8 cellular contexts compared by ENCODE assay signal in genomic region chr7:100407285-100408180, GRCh38. TPM values are rescaled to one million over a fixed set of nuclear protein-coding genes. Genes with fewer than 3 reads are reported as not detected.
DNase-seq lines count a peak whose midpoint lies in the region; ATAC-seq and TF ChIP-seq lines count a peak whose summit lies in the region.

No MANE protein-coding gene starts in this region.

- TF ChIP-seq POLR2A in gastroesophageal sphincter (IDR thresholded peaks at IDR 0.05) = no peak

- H3K27me3 Mint-ChIP-seq in activated T-cell treated with anti-CD3 and anti-CD28 coated beads, Interleukin-2, amount 50 U/mL, for 72 hours (ENCODE audit: low read depth) = no peaks in the 10 kb centered on the region

- H3K4me3 Mint-ChIP-seq in activated T-cell treated with anti-CD3 and anti-CD28 coated beads, Interleukin-2, amount 50 U/mL, for 72 hours = no peak overlapping the region

- H3K9me3 ChIP-seq in gastroesophageal sphincter = no peaks in the 10 kb centered on the region
- no peaks in the 10 kb centered on the region for H3K9me3 ChIP-seq in psoas muscle

- H3K4me1 ChIP-seq in gastroesophageal sphincter (no peaks in the 10 kb centered on the region), psoas muscle (no peaks in the 10 kb centered on the region)

- H3K27ac Mint-ChIP-seq in activated T-cell treated with anti-CD3 and anti-CD28 coated beads, Interleukin-2, amount 50 U/mL, for 72 hours = no peak overlapping the region

- ATAC-seq in HG02759 (IDR thresholded peaks at IDR 0.05; ENCODE audit: unreplicated experiment) (peak; percentile 57), gastroesophageal sphincter (peak; percentile 82), psoas muscle (peak; percentile 51 to 73 (median 56))
- peak; percentile 81 to 83 for ATAC-seq in activated T-cell treated with anti-CD3 and anti-CD28 coated beads, Interleukin-2, amount 50 U/mL, for 72 hours (replicated peaks in 1 of 2)

- H3K27ac ChIP-seq in gastroesophageal sphincter = no peak overlapping the region
- H3K27ac ChIP-seq in psoas muscle = no peak overlapping the region

- intact Hi-C loops in psoas muscle (cut with DNase I) = loop anchor here in 1 of 2 donors (2.0 kb wide), 1 partner anchor 61 kb away; no protein-coding TSS in a partner anchor

- H3K27me3 ChIP-seq in gastroesophageal sphincter = no peaks in the 10 kb centered on the region
- H3K27me3 ChIP-seq in psoas muscle (ENCODE audit: insufficient read depth in 3 of 3, low read length in 2 of 3) = no peaks in the 10 kb centered on the region

- H3K36me3 ChIP-seq in gastroesophageal sphincter = peaks cover 0 to 9% of the 10 kb centered on the region in 2 donors
- H3K36me3 ChIP-seq in psoas muscle (ENCODE audit: insufficient read depth in 1 of 2, low read depth in 1 of 2) = peaks cover 0 to 7% of the 10 kb centered on the region in 2 donors

- H3K9me3 Mint-ChIP-seq in activated T-cell treated with anti-CD3 and anti-CD28 coated beads, Interleukin-2, amount 50 U/mL, for 72 hours = no peaks in the 10 kb centered on the region

- H3K4me1 Mint-ChIP-seq in activated T-cell treated with anti-CD3 and anti-CD28 coated beads, Interleukin-2, amount 50 U/mL, for 72 hours (ENCODE audit: low read depth) = no peaks in the 10 kb centered on the region

- H3K36me3 Mint-ChIP-seq in activated T-cell treated with anti-CD3 and anti-CD28 coated beads, Interleukin-2, amount 50 U/mL, for 72 hours (ENCODE audit: insufficient read depth in 2 of 2) = no peaks in the 10 kb centered on the region

- TF ChIP-seq EP300 in gastroesophageal sphincter (IDR thresholded peaks at IDR 0.05) = no peak

- 25 to 34% methylated on average over 5 to 10 of the region's 12 CpGs for WGBS in gastroesophageal sphincter (ENCODE audit: low coverage in 1 of 2), 2 donors
- WGBS in psoas muscle, 3 donors = 43 to 57% (median 44%) methylated on average over 12 of the region's 12 CpGs

- TF ChIP-seq CTCF in gastroesophageal sphincter (IDR thresholded peaks at IDR 0.05) = peak; percentile 33 to 60 (median 52)
- TF ChIP-seq CTCF in psoas muscle (IDR thresholded peaks at IDR 0.05) = peak; percentile 41

- DNase-seq in NCI-H1417 (lab: John Stamatoyannopoulos, UW) (peak in 2 of 3 experiments; percentile 21 to 72), NCI-H1417 treated with DMSO at 0.1 percent for 48 hours (lab: John Stamatoyannopoulos, UW) (no peak), NCI-H82 treated with DMSO at 0.1 percent for 48 hours (lab: John Stamatoyannopoulos, UW; ENCODE audit: unreplicated experiment) (peak; percentile 58), psoas muscle (no peak), NCI-H1048 (lab: John Stamatoyannopoulos, UW) (no peak)
- DNase-seq in activated T-cell treated with anti-CD3 and anti-CD28 coated beads, Interleukin-2, amount 50 U/mL, for 72 hours = peak; percentile 44 to 54

- H3K4me3 ChIP-seq in gastroesophageal sphincter (no peak overlapping the region), psoas muscle (no peak overlapping the region)

RNA-seq across cellular contexts. Expression of gene ZCWPW1, which starts 21.0 kb away (rescaled TPM):
- total RNA-seq in activated T-cell treated with anti-CD3 and anti-CD28 coated beads, Interleukin-2, amount 50 U/mL, for 72 hours = 1 to 10 TPM; 5.9 to 6.5 TPM
- 1 to 10 TPM; 4.9 to 8.2 (median 5.8) TPM for total RNA-seq in gastroesophageal sphincter
- 1 to 10 TPM; 3.5 to 5.6 (median 3.7) TPM for total RNA-seq in psoas muscle
- polyA plus RNA-seq in psoas muscle = 10 to 100 TPM in 1 of 3 donors, 1 to 10 TPM in 2; 5.5 to 13.2 (median 5.9) TPM

RNA-seq across cellular contexts. Expression of gene MEPCE, which starts 22.1 kb away (rescaled TPM):
- 10 to 100 TPM; 61.0 to 66.7 TPM for total RNA-seq in activated T-cell treated with anti-CD3 and anti-CD28 coated beads, Interleukin-2, amount 50 U/mL, for 72 hours
- 10 to 100 TPM; 27.9 to 34.2 (median 30.8) TPM for total RNA-seq in gastroesophageal sphincter
- 10 to 100 TPM; 27.2 to 41.5 (median 36.9) TPM for total RNA-seq in psoas muscle
- 10 to 100 TPM; 28.7 to 40.5 (median 29.5) TPM for polyA plus RNA-seq in psoas muscle

RNA-seq across cellular contexts. Expression of gene PPP1R35, which starts 28.8 kb away (rescaled TPM):
- 10 to 100 TPM; 59.0 to 68.8 TPM for total RNA-seq in activated T-cell treated with anti-CD3 and anti-CD28 coated beads, Interleukin-2, amount 50 U/mL, for 72 hours
- total RNA-seq in gastroesophageal sphincter = 10 to 100 TPM; 19.9 to 26.3 (median 20.7) TPM
- 10 to 100 TPM in 3 of 4 donors, 1 to 10 TPM in 1; 8.0 to 17.9 (median 13.0) TPM for total RNA-seq in psoas muscle
- 10 to 100 TPM in 2 of 3 donors, 1 to 10 TPM in 1; 9.8 to 22.4 (median 12.8) TPM for polyA plus RNA-seq in psoas muscle

RNA-seq across cellular contexts. Expression of gene PILRA, which starts 34.2 kb away (rescaled TPM):
- total RNA-seq in activated T-cell treated with anti-CD3 and anti-CD28 coated beads, Interleukin-2, amount 50 U/mL, for 72 hours = 10 to 100 TPM in 1 of 2 donors, 1 to 10 TPM in 1; 3.4 to 14.1 TPM
- total RNA-seq in gastroesophageal sphincter (10 to 100 TPM in 1 of 4 donors, 1 to 10 TPM in 3; 2.5 to 10.7 (median 4.7) TPM), psoas muscle (1 to 10 TPM; 2.1 to 2.7 (median 2.3) TPM)
- polyA plus RNA-seq in psoas muscle = 1 to 10 TPM in 2 of 3 donors, under 1 TPM in 1; 0.93 to 2.8 (median 1.6) TPM

RNA-seq across cellular contexts. Expression of gene PILRB, which starts 49.6 kb away (rescaled TPM):
- 10 to 100 TPM; 43.6 to 78.3 TPM for total RNA-seq in activated T-cell treated with anti-CD3 and anti-CD28 coated beads, Interleukin-2, amount 50 U/mL, for 72 hours
- 10 to 100 TPM; 11.8 to 61.8 (median 24.2) TPM for total RNA-seq in gastroesophageal sphincter
- total RNA-seq in psoas muscle = 10 to 100 TPM; 11.3 to 19.2 (median 13.4) TPM
- polyA plus RNA-seq in psoas muscle = 10 to 100 TPM; 11.2 to 17.9 (median 16.4) TPM

Comparison
In these comparisons a context has a peak if more than half of its experiments do, and no peak if none do; other contexts are left out.
1. DNase-seq: peak in NCI-H1417 (2 of 3), NCI-H82 treated with DMSO at 0.1 percent for 48 hours (single experiment) and activated T-cell treated with anti-CD3 and anti-CD28 coated beads, Interleukin-2, amount 50 U/mL, for 72 hours (2 of 2); none in NCI-H1417 treated with DMSO at 0.1 percent for 48 hours (single experiment), psoas muscle (0 of 2) and NCI-H1048 (single experiment).
2. Peak in every context shown above with its lines, with median percentiles within 50 percentile points of each other: ATAC-seq.